ENCODE assay signal across 25 cellular contexts in the genomic region with DNA sequence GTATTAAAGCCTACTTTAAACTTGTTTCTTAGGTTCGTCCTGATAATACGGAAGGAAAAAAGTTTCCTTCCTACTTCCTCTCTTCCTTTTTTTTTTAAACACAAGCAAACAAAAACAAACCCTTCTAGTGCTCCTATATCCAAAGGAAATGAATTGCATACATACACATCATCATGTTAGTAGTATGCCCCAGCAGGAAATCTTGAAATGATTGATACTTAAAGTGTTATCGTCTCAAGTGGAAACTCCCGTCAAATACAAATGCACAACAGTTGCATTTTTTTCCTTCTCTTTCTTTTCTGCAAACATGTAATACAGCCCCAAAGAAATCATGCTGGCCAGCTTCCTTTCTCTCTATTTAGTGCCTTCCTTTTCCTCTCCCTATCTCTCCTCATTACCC.
"Had no signal": no experiment of that assay in that cellular context is flagged by ENCODE, and none has a peak within 500 bp of the region (broad histone marks: within the 10 kb centered on the region; RNA-seq: fewer than 3 reads in every experiment).

No MANE protein-coding gene starts in this region.

- FAIRE-seq: endometrium had no signal

- ATAC-seq: activated naive CD8-positive, alpha-beta T cell treated with anti-CD3 and anti-CD28 coated beads, Interleukin-2, amount 50 U/mL, for 24 hours; esophagus mucosa; left ventricle myocardium superior; naive thymus-derived CD8-positive, alpha-beta T cell; stimulated activated memory B cell treated with anti-CD40 and anti-IgM and Interleukin-4, amounts not matched to agents 10 μg/mL and 1 μg/mL and 100 μg/mL, for 72 hours; upper lobe of right lung had no signal

- H3K36me3 ChIP-seq: brain microvascular endothelial cell, colonic mucosa, prostate gland, right atrium auricular region, upper lobe of right lung had no signal

- H3K27me3 ChIP-seq: brain microvascular endothelial cell, colonic mucosa, right atrium auricular region, testis, upper lobe of right lung had no signal

- H3K4me1 ChIP-seq: colonic mucosa, prostate gland, upper lobe of right lung had no signal

- H3K4me3 ChIP-seq: colonic mucosa, prostate gland, skin epidermis, testis, upper lobe of right lung had no signal

- H3K27ac ChIP-seq: brain microvascular endothelial cell, colonic mucosa, prostate gland, skin epidermis, testis, upper lobe of right lung had no signal

- H3K9me3 ChIP-seq: colonic mucosa, prostate gland, right atrium auricular region, testis, upper lobe of right lung had no signal

- DNase-seq: activated CD4-positive, alpha-beta T cell treated with anti-CD3 and anti-CD28 coated beads, Interleukin-2, amount 50 U/mL, for 1 hour; activated CD4-positive, CD25-positive, alpha-beta regulatory T cell treated with anti-CD3 and anti-CD28 coated beads, Interleukin-2, amount 50 U/mL, for 72 hours; activated CD8-positive, alpha-beta memory T cell treated with anti-CD3 and anti-CD28 coated beads for 24 hours; activated CD8-positive, alpha-beta memory T cell treated with anti-CD3 and anti-CD28 coated beads, Interleukin-2, amount 50 U/mL, for 48 hours; activated effector memory CD4-positive, alpha-beta T cell treated with Interleukin-2 at 50 U/mL for 16 hours; activated naive CD4-positive, alpha-beta T cell treated with anti-CD3 and anti-CD28 coated beads, Interleukin-2, amount 10 ng/mL, durations not matched to agents 7 days and 5 days; activated naive CD8-positive, alpha-beta T cell treated with anti-CD3 and anti-CD28 coated beads, Interleukin-2, amount 50 U/mL, for 24 hours; activated T-cell treated with anti-CD3 and anti-CD28 coated beads, Interleukin-2, amount 50 U/mL, for 48 hours; anterior cingulate cortex; brain microvascular endothelial cell; colonic mucosa; immature natural killer cell; kidney glomerular epithelial cell; left ventricle myocardium superior; mesendoderm; naive thymus-derived CD8-positive, alpha-beta T cell; stimulated activated CD4-positive, alpha-beta T cell treated with anti-CD3 and anti-CD28 coated beads, Interleukin-4, amount 100 ng/mL, for 24 hours; testis; upper lobe of right lung had no signal
